ENCODE assay signal across 13 cellular contexts in the genomic region with DNA sequence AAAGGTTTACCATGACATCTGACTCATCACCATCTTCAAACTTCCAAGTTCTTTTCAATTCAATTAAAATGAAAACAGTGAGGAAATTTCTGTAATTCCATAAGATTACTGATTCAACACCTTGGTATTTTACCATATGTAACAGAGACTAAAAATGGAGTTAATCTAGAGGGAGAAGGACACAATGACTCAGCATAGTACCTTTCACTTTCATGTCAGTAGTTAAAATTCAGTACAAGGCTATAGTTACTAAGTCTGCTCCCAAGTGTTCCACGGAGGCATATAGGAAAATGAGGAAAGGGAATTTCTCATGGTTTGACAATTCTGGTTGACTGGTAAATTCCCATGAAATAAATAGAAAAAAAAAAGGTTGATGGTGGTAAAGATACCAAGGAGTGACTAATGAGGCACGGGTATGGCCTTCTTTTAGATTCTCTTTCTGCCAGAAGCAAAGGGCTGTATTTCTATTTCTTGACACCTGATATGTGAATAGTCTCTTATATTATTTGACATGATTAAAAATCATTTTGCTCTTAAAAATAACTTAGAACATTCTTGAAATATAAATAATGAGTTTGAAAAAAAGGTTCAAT.
DNase-seq lines count a peak whose midpoint lies in the region; ATAC-seq and TF ChIP-seq lines count a peak whose summit lies in the region.
"Had no signal": no experiment of that assay in that cellular context is flagged by ENCODE, and none has a peak within 500 bp of the region (broad histone marks: within the 10 kb centered on the region; RNA-seq: fewer than 3 reads in every experiment).

No MANE protein-coding gene starts in this region.

- H3K36me3 Mint-ChIP-seq in T-cell, result no peaks in the 10 kb centered on the region
- no peaks in the 10 kb centered on the region for H3K36me3 Mint-ChIP-seq in activated CD4-positive, alpha-beta T cell treated with anti-CD3 and anti-CD28 coated beads, Interleukin-2, amount 10 ng/mL, durations not matched to agents 7 days and 5 days (ENCODE audit: low read depth)
- H3K36me3 Mint-ChIP-seq: CD8-positive, alpha-beta memory T cell had no signal

- H3K9me3 Mint-ChIP-seq in T-cell, result peaks cover 3 to 9% (median 8%) of the 10 kb centered on the region in 3 donors
- H3K9me3 Mint-ChIP-seq in activated CD4-positive, alpha-beta T cell treated with anti-CD3 and anti-CD28 coated beads, Interleukin-2, amount 10 ng/mL, durations not matched to agents 7 days and 5 days, result peaks cover 4% of the 10 kb centered on the region

- peak; percentile 84 for DNase-seq in HS-5 (ENCODE audit: low read depth)
- peak; percentile 72 for DNase-seq in epithelial cell of esophagus (ENCODE audit: low read depth)
- DNase-seq in T-cell, result no peak
- no peak for DNase-seq in activated CD4-positive, alpha-beta T cell treated with anti-CD3 and anti-CD28 coated beads, Interleukin-2, amount 50 U/mL, for 48 hours
- DNase-seq in GM03348 (ENCODE audit: low spot score), result no peak
- DNase-seq in activated CD4-positive, alpha-beta T cell treated with anti-CD3 and anti-CD28 coated beads, Interleukin-2, amount 10 ng/mL, durations not matched to agents 7 days and 5 days, result no peak
- DNase-seq: activated T-cell treated with anti-CD3 and anti-CD28 coated beads, Interleukin-2, amount 50 U/mL, for 24 hours; CD8-positive, alpha-beta memory T cell; NCI-H1417 treated with DMSO at 0.1 percent for 48 hours had no signal

- no peak for TF ChIP-seq CTCF in epithelial cell of esophagus (IDR thresholded peaks at IDR 0.05; ENCODE audit: insufficient read depth, low read depth, low read length, missing control alignments)

- CTCF ChIA-PET in T-cell (lab: Charles Lee), result no interaction called here
- CTCF ChIA-PET in activated CD4-positive, alpha-beta T cell treated with anti-CD3 and anti-CD28 coated beads, Interleukin-2, amount 10 ng/mL, durations not matched to agents 7 days and 5 days (lab: Charles Lee), result no interaction called here

- POLR2A ChIA-PET in T-cell (lab: Charles Lee), result no interaction called here
- POLR2A ChIA-PET in activated CD4-positive, alpha-beta T cell treated with anti-CD3 and anti-CD28 coated beads, Interleukin-2, amount 10 ng/mL, durations not matched to agents 7 days and 5 days (lab: Charles Lee), result no interaction called here

- H3K27me3 Mint-ChIP-seq in T-cell, result no peaks in the 10 kb centered on the region
- H3K27me3 Mint-ChIP-seq in activated CD4-positive, alpha-beta T cell treated with anti-CD3 and anti-CD28 coated beads, Interleukin-2, amount 10 ng/mL, durations not matched to agents 7 days and 5 days, result no peaks in the 10 kb centered on the region
- H3K27me3 Mint-ChIP-seq: activated T-cell treated with anti-CD3 and anti-CD28 coated beads, Interleukin-2, amount 50 U/mL, for 24 hours; CD8-positive, alpha-beta memory T cell had no signal

- no peak overlapping the region for H3K4me3 ChIP-seq in epithelial cell of esophagus (ENCODE audit: low read length)
- H3K4me3 ChIP-seq: prostate gland, SJSA1 had no signal

- ATAC-seq in GM18858 (IDR thresholded peaks at IDR 0.05; ENCODE audit: unreplicated experiment), result peak; percentile 91
- peak; percentile 90 for ATAC-seq in HG02623 (IDR thresholded peaks at IDR 0.05; ENCODE audit: unreplicated experiment)
- no peak for ATAC-seq in T-cell (replicated peaks in 1 of 4)

- no peak overlapping the region for H3K27ac Mint-ChIP-seq in T-cell
- H3K27ac Mint-ChIP-seq in activated CD4-positive, alpha-beta T cell treated with anti-CD3 and anti-CD28 coated beads, Interleukin-2, amount 10 ng/mL, durations not matched to agents 7 days and 5 days, result no peak overlapping the region
- H3K27ac Mint-ChIP-seq: activated T-cell treated with anti-CD3 and anti-CD28 coated beads, Interleukin-2, amount 50 U/mL, for 24 hours; CD8-positive, alpha-beta memory T cell had no signal

- H3K4me1 Mint-ChIP-seq in T-cell, result no peaks in the 10 kb centered on the region
- no peaks in the 10 kb centered on the region for H3K4me1 Mint-ChIP-seq in activated CD4-positive, alpha-beta T cell treated with anti-CD3 and anti-CD28 coated beads, Interleukin-2, amount 10 ng/mL, durations not matched to agents 7 days and 5 days
- H3K4me1 Mint-ChIP-seq: CD8-positive, alpha-beta memory T cell had no signal

- no peak overlapping the region for H3K4me3 Mint-ChIP-seq in T-cell
- H3K4me3 Mint-ChIP-seq in activated CD4-positive, alpha-beta T cell treated with anti-CD3 and anti-CD28 coated beads, Interleukin-2, amount 10 ng/mL, durations not matched to agents 7 days and 5 days, result no peak overlapping the region
- H3K4me3 Mint-ChIP-seq: activated T-cell treated with anti-CD3 and anti-CD28 coated beads, Interleukin-2, amount 50 U/mL, for 24 hours; CD8-positive, alpha-beta memory T cell had no signal

Comparison
In these comparisons a context has a peak if more than half of its experiments do, and no peak if none do; other contexts are left out.
1. ATAC-seq: peak in GM18858 (single experiment) and HG02623 (single experiment); none in T-cell (0 of 4).
2. DNase-seq: peak in HS-5 (single experiment) and epithelial cell of esophagus (single experiment); none in T-cell (0 of 34), activated CD4-positive, alpha-beta T cell treated with anti-CD3 and anti-CD28 coated beads, Interleukin-2, amount 50 U/mL, for 48 hours (0 of 2), GM03348 (single experiment) and activated CD4-positive, alpha-beta T cell treated with anti-CD3 and anti-CD28 coated beads, Interleukin-2, amount 10 ng/mL, durations not matched to agents 7 days and 5 days (single experiment).